In genomic region chr10:9781681-9782080, GRCh38 we compare ENCODE assay signal across 20 cellular contexts.
DNase-seq lines count a peak whose midpoint lies in the region; ATAC-seq and TF ChIP-seq lines count a peak whose summit lies in the region.
"Had no signal": no experiment of that assay in that cellular context is flagged by ENCODE, and none has a peak within 500 bp of the region (broad histone marks: within the 10 kb centered on the region; RNA-seq: fewer than 3 reads in every experiment).

No MANE protein-coding gene starts in this region.

- no peak overlapping the region for H4K5ac ChIP-seq in IMR-90 (ENCODE audit: low read depth, low read length)

- H2AFZ ChIP-seq in IMR-90 (replicated peaks; ENCODE audit: low read length, poor library complexity) = no peak overlapping the region

- H3K79me1 ChIP-seq in IMR-90 (ENCODE audit: low read depth in 1 of 2, low read length in 2 of 2) = no peaks in the 10 kb centered on the region

- H2BK120ac ChIP-seq in IMR-90 (ENCODE audit: low read depth, low read length) = no peak overlapping the region

- H3K4me2 ChIP-seq in IMR-90 (ENCODE audit: low read depth, low read length) = no peak overlapping the region

- no peak overlapping the region for H4K91ac ChIP-seq in IMR-90 (ENCODE audit: insufficient read depth, low read depth, low read length)

- no peaks in the 10 kb centered on the region for H4K20me1 ChIP-seq in IMR-90 (ENCODE audit: insufficient read depth, low read length)

- no peak overlapping the region for H2AK5ac ChIP-seq in IMR-90 (ENCODE audit: low read depth, low read length)

- no peak overlapping the region for H2BK15ac ChIP-seq in IMR-90 (ENCODE audit: low read depth, low read length)

- no peak overlapping the region for H2AK9ac ChIP-seq in IMR-90 (replicated peaks; ENCODE audit: low read depth, low read length, poor library complexity)

- peak; percentile 77; the same call in 1 of the 2 replicates for ATAC-seq in IMR-90 (ENCODE audit: low read depth)
- ATAC-seq: Panc1, Right ventricle myocardium inferior had no signal

- in situ Hi-C loops in IMR-90 (cut with MboI; ENCODE audit: low sequenced_read_pairs) (no loop called here), brain microvascular endothelial cell (cut with HindIII; ENCODE audit: low pct_ligation_motif_present, low sequenced_read_pairs) (no loop called here), ACHN (cut with HindIII; ENCODE audit: low pct_ligation_motif_present, low pct_unique_long_range_greater_than_20kb, low sequenced_read_pairs) (no loop called here)

- no peak overlapping the region for H2BK5ac ChIP-seq in IMR-90 (ENCODE audit: low read depth, low read length, poor library complexity, severe bottlenecking)

- 0 out of 2 replicates have a peak, but pooled peaks cover 2% of the 10 kb centered on the region for H3K4me1 ChIP-seq in IMR-90 (ENCODE audit: control insufficient read depth, insufficient read depth, low read length)
- H3K4me1 ChIP-seq: Caco-2 had no signal

- H3K9ac ChIP-seq in IMR-90 (ENCODE audit: low read depth, low read length) = no peak overlapping the region

- no peak overlapping the region for H4K8ac ChIP-seq in IMR-90 (ENCODE audit: low read depth in 2 of 2, low read length in 2 of 2)

- intact Hi-C loops in IMR-90 (cut with micrococcal nuclease) = no loop called here

- peak; percentile 7 for DNase-seq in AG04450 (ENCODE audit: low read depth, low spot score)
- DNase-seq in IMR-90 = peak; percentile 65
- peak; percentile 71 for DNase-seq in brain microvascular endothelial cell
- peak; percentile 56 for DNase-seq in iris pigment epithelial cell (ENCODE audit: low read depth)
- DNase-seq in NCI-H524 treated with DMSO at 0.1 percent for 48 hours (lab: John Stamatoyannopoulos, UW) = no peak
- DNase-seq in putamen (ENCODE audit: low spot score) = no peak
- DNase-seq in GM03348 (ENCODE audit: low spot score) = no peak
- DNase-seq in ACHN = no peak
- DNase-seq: 8988T; AML-193; Caco-2; CD4-positive, CD25-positive, alpha-beta regulatory T cell; MV-4-11; NCI-H1417; NCI-H187 treated with DMSO at 0.1 percent for 48 hours; NCI-H2171; NCI-H82 had no signal

- no peak for TF ChIP-seq RAD21 in IMR-90 (IDR thresholded peaks at IDR 0.05; ENCODE audit: low read length)

- no peak overlapping the region for H3K18ac ChIP-seq in IMR-90 (ENCODE audit: low read depth, low read length)

- H3K9me3 ChIP-seq in AG04450 (ENCODE audit: control insufficient read depth, insufficient read depth, low read length) = no peaks in the 10 kb centered on the region; the same call in 1 of the 2 replicates
- H3K9me3 ChIP-seq in IMR-90 (ENCODE audit: control insufficient read depth, insufficient read depth, low read length) = no peaks in the 10 kb centered on the region
- H3K9me3 ChIP-seq: Caco-2 had no signal

- BruUV-seq in IMR-90 (replicated peaks; lab: Mats Ljungman, UMichigan) = no TSS peak

- TF ChIP-seq CTCF in AG04450 (IDR thresholded peaks at IDR 0.05; ENCODE audit: low read depth, low read length) (no peak), IMR-90 (conservative IDR thresholded peaks at IDR 0.05; ENCODE audit: low read depth, low read length) (no peak), brain microvascular endothelial cell (IDR thresholded peaks at IDR 0.05; ENCODE audit: low read depth, low read length, missing control alignments) (no peak)

- POLR2A ChIA-PET in AG04450 (lab: Yijun Ruan, JAX) = no interaction called here
- POLR2A ChIA-PET in IMR-90 (lab: Charles Lee; ENCODE audit: unreplicated experiment) = no interaction called here

- H3K27me3 ChIP-seq in AG04450 (ENCODE audit: control insufficient read depth, insufficient read depth, low read length) = no peaks in the 10 kb centered on the region
- no peaks in the 10 kb centered on the region for H3K27me3 ChIP-seq in IMR-90 (ENCODE audit: control insufficient read depth, insufficient read depth, low read length)
- H3K27me3 ChIP-seq in brain microvascular endothelial cell (replicated peaks) = no peaks in the 10 kb centered on the region

- H3K14ac ChIP-seq in IMR-90 (replicated peaks; ENCODE audit: low read depth, low read length) = no peak overlapping the region

- H3K4me3 ChIP-seq in AG04450 (ENCODE audit: low read depth, low read length) (no peak overlapping the region), IMR-90 (ENCODE audit: insufficient read depth, low read depth, low read length) (no peak overlapping the region), brain microvascular endothelial cell (ENCODE audit: low read depth, low read length) (no peak overlapping the region)
- H3K4me3 ChIP-seq: SK-N-MC had no signal

- dilution Hi-C loops in IMR-90 (cut with HindIII; ENCODE audit: low sequenced_read_pairs, unreplicated experiment) = no loop called here

- no peak for TF ChIP-seq POLR2A in IMR-90 (IDR thresholded peaks at IDR 0.05; ENCODE audit: low read depth, low read length)

- CTCF ChIA-PET in AG04450 (lab: Charles Lee) (no interaction called here), IMR-90 (lab: Yijun Ruan, JAX) (no interaction called here)

- no peaks in the 10 kb centered on the region for H3K9me1 ChIP-seq in IMR-90 (ENCODE audit: insufficient read depth, low read length)

- H2BK20ac ChIP-seq in IMR-90 (ENCODE audit: low read depth, low read length) = no peak overlapping the region

- H3K23ac ChIP-seq in IMR-90 (ENCODE audit: low read depth, low read length) = no peak overlapping the region

- H3K36me3 ChIP-seq in IMR-90 (ENCODE audit: control insufficient read depth, insufficient read depth, low read length) (no peaks in the 10 kb centered on the region), brain microvascular endothelial cell (replicated peaks) (no peaks in the 10 kb centered on the region)

- no peak overlapping the region for H3K56ac ChIP-seq in IMR-90 (ENCODE audit: extremely low read depth, insufficient read depth, low read length)

- no peak overlapping the region for H3K27ac ChIP-seq in AG04450 (ENCODE audit: low read depth, low read length)
- no peak overlapping the region for H3K27ac ChIP-seq in IMR-90 (ENCODE audit: insufficient read depth, low read length)
- no peak overlapping the region for H3K27ac ChIP-seq in brain microvascular endothelial cell
- H3K27ac ChIP-seq: SK-N-MC had no signal

- WGBS in IMR-90 (ENCODE audit: extremely low coverage in 2 of 2, insufficient read length in 1 of 2), 2 experiments = no CpG with 5 or more reads among the region's 2 CpGs

- no peak overlapping the region for H3K4ac ChIP-seq in IMR-90 (ENCODE audit: low read depth, low read length)

TF ChIP-seq in IMR-90, 13 proteins besides CTCF, POLR2A, EP300 and RAD21:
- no peak for TF ChIP-seq MAZ (IDR thresholded peaks at IDR 0.05; ENCODE audit: borderline replicate concordance, low read depth, low read length)
- TF ChIP-seq, protein P1, sequence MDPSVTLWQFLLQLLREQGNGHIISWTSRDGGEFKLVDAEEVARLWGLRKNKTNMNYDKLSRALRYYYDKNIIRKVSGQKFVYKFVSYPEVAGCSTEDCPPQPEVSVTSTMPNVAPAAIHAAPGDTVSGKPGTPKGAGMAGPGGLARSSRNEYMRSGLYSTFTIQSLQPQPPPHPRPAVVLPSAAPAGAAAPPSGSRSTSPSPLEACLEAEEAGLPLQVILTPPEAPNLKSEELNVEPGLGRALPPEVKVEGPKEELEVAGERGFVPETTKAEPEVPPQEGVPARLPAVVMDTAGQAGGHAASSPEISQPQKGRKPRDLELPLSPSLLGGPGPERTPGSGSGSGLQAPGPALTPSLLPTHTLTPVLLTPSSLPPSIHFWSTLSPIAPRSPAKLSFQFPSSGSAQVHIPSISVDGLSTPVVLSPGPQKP (IDR thresholded peaks at IDR 0.05; ENCODE audit: borderline replicate concordance, low read depth, low read length) = no peak
- TF ChIP-seq, protein P2, sequence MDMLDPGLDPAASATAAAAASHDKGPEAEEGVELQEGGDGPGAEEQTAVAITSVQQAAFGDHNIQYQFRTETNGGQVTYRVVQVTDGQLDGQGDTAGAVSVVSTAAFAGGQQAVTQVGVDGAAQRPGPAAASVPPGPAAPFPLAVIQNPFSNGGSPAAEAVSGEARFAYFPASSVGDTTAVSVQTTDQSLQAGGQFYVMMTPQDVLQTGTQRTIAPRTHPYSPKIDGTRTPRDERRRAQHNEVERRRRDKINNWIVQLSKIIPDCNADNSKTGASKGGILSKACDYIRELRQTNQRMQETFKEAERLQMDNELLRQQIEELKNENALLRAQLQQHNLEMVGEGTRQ (IDR thresholded peaks at IDR 0.05; ENCODE audit: low read depth, low read length) = no peak
- TF ChIP-seq CEBPB (IDR thresholded peaks at IDR 0.05; ENCODE audit: low read depth, low read length) = no peak
- TF ChIP-seq FOS (IDR thresholded peaks at IDR 0.05; ENCODE audit: low read depth, low read length) = no peak
- TF ChIP-seq CHD1 (IDR thresholded peaks at IDR 0.05; ENCODE audit: low read depth, low read length) = no peak

Comparison
In these comparisons a context has a peak if more than half of its experiments do, and no peak if none do; other contexts are left out.
1. DNase-seq: peak in AG04450 (single experiment), IMR-90 (single experiment), brain microvascular endothelial cell (single experiment) and iris pigment epithelial cell (single experiment); none in NCI-H524 treated with DMSO at 0.1 percent for 48 hours (single experiment), putamen (single experiment), GM03348 (single experiment) and ACHN (single experiment).